ENCODE assay signal across 21 cellular contexts in genomic region chr3:64438837-64439236, GRCh38.
A peak's percentile ranks its signal among the peaks of the same experiment; 100 is the strongest.
DNase-seq lines count a peak whose midpoint lies in the region; ATAC-seq and TF ChIP-seq lines count a peak whose summit lies in the region.
"Had no signal": no experiment of that assay in that cellular context is flagged by ENCODE, and none has a peak within 500 bp of the region (broad histone marks: within the 10 kb centered on the region; RNA-seq: fewer than 3 reads in every experiment).

No MANE protein-coding gene starts in this region.

- H3K36me3 Mint-ChIP-seq in neural progenitor cell = peaks cover 8% of the 10 kb centered on the region

- no peak overlapping the region for H3K9ac ChIP-seq in neural progenitor cell
- H3K9ac ChIP-seq: KMS-11 had no signal

- peak overlapping the region; percentile 2 for H3K4me2 ChIP-seq in neural progenitor cell
- H3K4me2 ChIP-seq: KMS-11 had no signal

- no peak overlapping the region for H3K4me3 ChIP-seq in right cardiac atrium (ENCODE audit: low read length)
- no peak overlapping the region for H3K4me3 ChIP-seq in right atrium auricular region
- no peak overlapping the region for H3K4me3 ChIP-seq in neural progenitor cell
- no peak overlapping the region for H3K4me3 ChIP-seq in aorta (ENCODE audit: low read length in 2 of 2)
- H3K4me3 ChIP-seq in foreskin fibroblast (ENCODE audit: low read depth in 1 of 2, low read length in 2 of 2) = no peak overlapping the region
- H3K4me3 ChIP-seq: tibial artery had no signal

- peaks cover 10% of the 10 kb centered on the region for H3F3A ChIP-seq in neural progenitor cell (ENCODE audit: low read depth)

- H4K20me1 ChIP-seq in neural progenitor cell (ENCODE audit: low read depth) = no peaks in the 10 kb centered on the region

- peaks cover 54% of the 10 kb centered on the region for H3K4me1 Mint-ChIP-seq in neural progenitor cell
- H3K4me1 Mint-ChIP-seq: CD4-positive, CD25-positive, alpha-beta regulatory T cell had no signal

- peaks cover 8% of the 10 kb centered on the region for H3K9me3 Mint-ChIP-seq in neural progenitor cell

- intact Hi-C loops in right cardiac atrium (cut with DNase I) (no loop called here), head of caudate nucleus (cut with DNase I) (no loop called here), aorta (cut with DNase I) (no loop called here)

- H3K27ac ChIP-seq in right cardiac atrium (ENCODE audit: low read length) (no peak overlapping the region), right atrium auricular region (no peak overlapping the region), neural progenitor cell (no peak overlapping the region), aorta (ENCODE audit: low read depth in 1 of 2, low read length in 2 of 2) (no peak overlapping the region)
- H3K27ac ChIP-seq: HL-60, KMS-11, tibial artery had no signal

- WGBS in right cardiac atrium = 23% methylated on average over 7 of the region's 7 CpGs
- WGBS in aorta, 2 donors = 6% methylated on average over 7 of the region's 7 CpGs

- DNase-seq in right cardiac atrium (peak in 2 of 3 donors; percentile 62 to 67), right atrium auricular region (ENCODE audit: low spot score) (no peak), head of caudate nucleus (peak in 39 of 42 donors; percentile 10 to 86 (median 54)), neural progenitor cell (ENCODE audit: low spot score) (peak; percentile 46), aorta (no peak), NCI-H345 treated with DMSO at 0.1 percent for 48 hours (lab: John Stamatoyannopoulos, UW; ENCODE audit: unreplicated experiment) (no peak), foreskin fibroblast (no peak)
- DNase-seq: 8988T; activated CD4-positive, alpha-beta T cell treated with anti-CD3 and anti-CD28 coated beads, Interleukin-2, amount 50 U/mL, for 4 hours; activated naive CD4-positive, alpha-beta T cell treated with anti-CD3 and anti-CD28 coated beads, Interleukin-2, amount 50 U/mL, for 16 hours; amniotic stem cell; CD4-positive, CD25-positive, alpha-beta regulatory T cell; dermis blood vessel endothelial cell; NCI-H2171; RPMI8226; stimulated activated naive CD8-positive, alpha-beta T cell treated with anti-CD3 and anti-CD28 coated beads, Interleukin-15, Interleukin-2, amounts not matched to agents 100 U/mL and 50 U/mL, for 24 hours; tibial artery had no signal

- peak in 1 of 2 donors; percentile 74 for ATAC-seq in right cardiac atrium
- ATAC-seq in aorta (ENCODE audit: low FRiP score) = peak; percentile 11
- ATAC-seq in HG02885 (IDR thresholded peaks at IDR 0.05; ENCODE audit: poor library complexity, unreplicated experiment) = no peak
- ATAC-seq: stimulated activated naive CD8-positive, alpha-beta T cell treated with anti-CD3 and anti-CD28 coated beads, Interleukin-15, Interleukin-2, amounts not matched to agents 100 U/mL and 50 U/mL, for 24 hours had no signal

- H3K79me2 ChIP-seq in neural progenitor cell (ENCODE audit: low read depth) = no peaks in the 10 kb centered on the region

- peak overlapping the region; percentile 39 for H3K4me3 Mint-ChIP-seq in neural progenitor cell
- H3K4me3 Mint-ChIP-seq: CD4-positive, CD25-positive, alpha-beta regulatory T cell had no signal

- H3K4me1 ChIP-seq in right cardiac atrium (ENCODE audit: control insufficient read depth, insufficient read depth, low read length) = no peaks in the 10 kb centered on the region
- H3K4me1 ChIP-seq in right atrium auricular region = peaks cover 0 to 3% of the 10 kb centered on the region in 2 donors
- H3K4me1 ChIP-seq in neural progenitor cell = peaks cover 9% of the 10 kb centered on the region
- peaks cover 0 to 3% of the 10 kb centered on the region in 2 donors for H3K4me1 ChIP-seq in aorta (ENCODE audit: control insufficient read depth in 1 of 2, insufficient read depth in 2 of 2, low read length in 2 of 2)

- H3K9me3 ChIP-seq in right cardiac atrium (ENCODE audit: control insufficient read depth, low read length) = no peaks in the 10 kb centered on the region
- H3K9me3 ChIP-seq in right atrium auricular region = no peaks in the 10 kb centered on the region
- no peaks in the 10 kb centered on the region for H3K9me3 ChIP-seq in neural progenitor cell (ENCODE audit: low read depth)
- H3K9me3 ChIP-seq in aorta (ENCODE audit: control insufficient read depth, low read length) = no peaks in the 10 kb centered on the region

- H3K27me3 Mint-ChIP-seq in neural progenitor cell (ENCODE audit: insufficient read depth, low read depth) = peaks cover 1% of the 10 kb centered on the region

- peak overlapping the region; percentile 48 for H3K27ac Mint-ChIP-seq in neural progenitor cell
- H3K27ac Mint-ChIP-seq: CD4-positive, CD25-positive, alpha-beta regulatory T cell; progenitor cell of endocrine pancreas had no signal

- H2AFZ ChIP-seq in neural progenitor cell (replicated peaks) = no peak overlapping the region

- TF ChIP-seq CTCF in right atrium auricular region (IDR thresholded peaks at IDR 0.05) (no peak), neural progenitor cell (IDR thresholded peaks at IDR 0.05) (no peak), foreskin fibroblast (IDR thresholded peaks at IDR 0.05; ENCODE audit: low read depth, low read length) (no peak)

- H3K36me3 ChIP-seq in right atrium auricular region (no peaks in the 10 kb centered on the region), neural progenitor cell (no peaks in the 10 kb centered on the region), aorta (ENCODE audit: control insufficient read depth in 1 of 2, insufficient read depth in 2 of 2, low read length in 1 of 2) (no peaks in the 10 kb centered on the region)
- H3K36me3 ChIP-seq: tibial artery had no signal

- H3K27me3 ChIP-seq in right cardiac atrium (ENCODE audit: control insufficient read depth, insufficient read depth) = no peaks in the 10 kb centered on the region
- no peaks in the 10 kb centered on the region for H3K27me3 ChIP-seq in right atrium auricular region
- H3K27me3 ChIP-seq in neural progenitor cell = peaks cover 3% of the 10 kb centered on the region
- H3K27me3 ChIP-seq in aorta (ENCODE audit: control insufficient read depth in 1 of 2, insufficient read depth in 2 of 2, low read length in 1 of 2) = no peaks in the 10 kb centered on the region

Comparison
In these comparisons a context has a peak if more than half of its experiments do, and no peak if none do; other contexts are left out.
1. DNase-seq: peak in right cardiac atrium (2 of 3), head of caudate nucleus (39 of 42) and neural progenitor cell (single experiment); none in right atrium auricular region (single experiment), aorta (0 of 2), NCI-H345 treated with DMSO at 0.1 percent for 48 hours (single experiment) and foreskin fibroblast (0 of 2).